ENCODE assay signal across 8 cellular contexts in the genomic region with DNA sequence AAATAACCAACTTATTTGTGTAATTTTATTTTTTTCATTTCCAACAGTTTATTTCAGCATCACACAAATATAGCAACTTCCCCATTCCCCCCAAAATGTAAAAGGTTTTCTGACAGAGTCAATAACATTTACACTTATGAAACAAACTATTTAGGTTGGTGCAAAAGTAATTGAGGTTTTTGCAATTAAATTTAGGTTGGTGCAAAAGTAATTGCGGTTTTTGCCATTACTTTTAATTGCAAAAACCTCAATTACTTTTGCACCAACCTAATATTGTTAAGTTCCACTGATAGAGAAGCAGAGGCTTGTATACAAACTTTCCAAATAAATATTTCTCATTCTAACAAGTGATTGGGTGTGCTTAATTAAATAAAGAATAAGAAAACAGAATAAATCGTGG.
"Had no signal": no experiment of that assay in that cellular context is flagged by ENCODE, and none has a peak within 500 bp of the region (broad histone marks: within the 10 kb centered on the region; RNA-seq: fewer than 3 reads in every experiment).

No MANE protein-coding gene starts in this region.

- H3K9ac ChIP-seq: KMS-11 had no signal

- H3K4me2 ChIP-seq: KMS-11 had no signal

- DNase-seq: IMR-90, Karpas-422, Kasumi-1, KBM-7, KG1 had no signal

- H3K27ac ChIP-seq: HL-60, KMS-11 had no signal

- FAIRE-seq: HTR-8/SVneo had no signal
